1 cellular context compared by ENCODE assay signal in the genomic region with DNA sequence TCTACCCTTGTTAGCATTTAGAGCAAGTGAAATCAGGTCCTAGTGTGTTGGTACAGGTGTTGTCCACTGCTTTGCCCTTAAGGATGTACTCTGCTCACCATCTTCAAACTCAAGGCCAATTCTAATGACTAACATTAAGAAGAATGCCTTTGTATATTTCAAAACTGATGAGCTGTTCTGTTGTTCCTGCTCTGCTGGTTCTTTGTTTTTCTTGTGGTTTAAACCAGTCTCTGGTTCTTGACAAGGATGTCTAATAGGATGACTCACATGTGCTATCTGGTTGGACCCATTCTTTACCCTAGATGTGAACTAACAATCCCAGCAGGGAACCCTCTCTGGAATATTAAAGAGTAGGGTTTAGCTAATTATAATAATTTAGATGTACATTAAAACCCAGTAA.
TF ChIP-seq lines count a peak whose summit lies in the region.

No MANE protein-coding gene starts in this region.

TF ChIP-seq in SK-N-SH, 30 proteins besides CTCF, POLR2A, EP300 and RAD21 (continued from another document):
- TF ChIP-seq, protein P1, sequence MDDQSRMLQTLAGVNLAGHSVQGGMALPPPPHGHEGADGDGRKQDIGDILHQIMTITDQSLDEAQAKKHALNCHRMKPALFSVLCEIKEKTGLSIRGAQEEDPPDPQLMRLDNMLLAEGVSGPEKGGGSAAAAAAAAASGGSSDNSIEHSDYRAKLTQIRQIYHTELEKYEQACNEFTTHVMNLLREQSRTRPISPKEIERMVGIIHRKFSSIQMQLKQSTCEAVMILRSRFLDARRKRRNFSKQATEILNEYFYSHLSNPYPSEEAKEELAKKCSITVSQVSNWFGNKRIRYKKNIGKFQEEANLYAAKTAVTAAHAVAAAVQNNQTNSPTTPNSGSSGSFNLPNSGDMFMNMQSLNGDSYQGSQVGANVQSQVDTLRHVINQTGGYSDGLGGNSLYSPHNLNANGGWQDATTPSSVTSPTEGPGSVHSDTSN (IDR thresholded peaks at IDR 0.05), result peak; percentile 88
- peak; percentile 78; the same call in 1 of the 2 replicates for TF ChIP-seq TEAD4 (IDR thresholded peaks at IDR 0.05; ENCODE audit: borderline replicate concordance, insufficient read depth)
- TF ChIP-seq SMC3 (IDR thresholded peaks at IDR 0.05; ENCODE audit: low read depth, low read length), result no peak
- TF ChIP-seq FOSL2 (IDR thresholded peaks at IDR 0.05; ENCODE audit: borderline replicate concordance, low read depth), result peak; percentile 96
- TF ChIP-seq TCF12 (IDR thresholded peaks at IDR 0.05), result peak; percentile 97
- peak; percentile 63; the same call in 1 of the 2 replicates for TF ChIP-seq NFIC (IDR thresholded peaks at IDR 0.05; ENCODE audit: borderline replicate concordance)
- TF ChIP-seq FOXJ3 (CRISPR knock-in tag; IDR thresholded peaks at IDR 0.05), result no peak
- TF ChIP-seq, protein P2, sequence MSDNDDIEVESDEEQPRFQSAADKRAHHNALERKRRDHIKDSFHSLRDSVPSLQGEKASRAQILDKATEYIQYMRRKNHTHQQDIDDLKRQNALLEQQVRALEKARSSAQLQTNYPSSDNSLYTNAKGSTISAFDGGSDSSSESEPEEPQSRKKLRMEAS (IDR thresholded peaks at IDR 0.05; ENCODE audit: low read depth), result peak; percentile 55; the same call in 1 of the 2 replicates
TF ChIP-seq in SK-N-SH: peak in this region for 10.
